ENCODE assay signal across 12 cellular contexts in the genomic region with DNA sequence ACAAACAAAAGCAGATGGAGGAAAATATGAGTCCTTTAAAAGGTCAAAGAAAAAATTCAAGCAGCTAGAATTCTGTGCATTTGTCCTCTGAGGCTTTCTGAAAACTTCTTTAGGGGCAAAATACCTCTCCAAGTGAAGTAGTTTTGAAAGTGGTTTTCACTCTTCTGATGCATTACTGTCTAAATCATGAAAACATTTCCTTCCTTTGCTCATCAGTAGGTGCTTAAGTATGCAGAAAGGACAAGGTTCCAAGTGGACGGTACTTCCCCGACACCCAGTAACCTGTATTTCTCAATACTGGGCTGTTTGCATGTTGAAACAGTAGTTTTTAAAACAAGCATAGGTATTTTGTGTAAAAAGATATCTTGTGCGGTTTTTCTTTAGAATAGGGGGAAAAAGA.
DNase-seq lines count a peak whose midpoint lies in the region; ATAC-seq and TF ChIP-seq lines count a peak whose summit lies in the region.
"Had no signal": no experiment of that assay in that cellular context is flagged by ENCODE, and none has a peak within 500 bp of the region (broad histone marks: within the 10 kb centered on the region; RNA-seq: fewer than 3 reads in every experiment).

No MANE protein-coding gene starts in this region.

- no peaks in the 10 kb centered on the region for H3K36me3 Mint-ChIP-seq in activated CD4-positive, alpha-beta T cell treated with anti-CD3 and anti-CD28 coated beads, Interleukin-2, amount 10 ng/mL, durations not matched to agents 24 days and 14 days (ENCODE audit: low read depth)
- peaks cover 3% of the 10 kb centered on the region for H3K36me3 Mint-ChIP-seq in mesothelial cell of epicardium

- no peak for DNase-seq in activated CD4-positive, alpha-beta T cell treated with anti-CD3 and anti-CD28 coated beads, Interleukin-2, amount 10 ng/mL, durations not matched to agents 24 days and 14 days
- DNase-seq in activated CD4-positive, alpha-beta T cell treated with anti-CD3 and anti-CD28 coated beads, Interleukin-2, amount 50 U/mL, for 1 hour: no peak
- DNase-seq in neuronal stem cell (ENCODE audit: low spot score) (no peak), left ventricle myocardium inferior (no peak), mesothelial cell of epicardium (ENCODE audit: low spot score in 2 of 2, unreplicated experiment in 2 of 2) (no peak)
- no peak for DNase-seq in stimulated activated CD4-positive, alpha-beta T cell treated with anti-CD3 and anti-CD28 coated beads, Interleukin-4, amount 100 ng/mL, for 1 hour
- DNase-seq: activated CD4-positive, alpha-beta T cell treated with anti-CD3 and anti-CD28 coated beads, Interleukin-2, amount 50 U/mL, for 48 hours; SHP77 treated with DMSO at 0.1 percent for 48 hours had no signal

- peaks cover 4% of the 10 kb centered on the region for H3K4me1 Mint-ChIP-seq in activated CD4-positive, alpha-beta T cell treated with anti-CD3 and anti-CD28 coated beads, Interleukin-2, amount 10 ng/mL, durations not matched to agents 24 days and 14 days
- peaks cover 7% of the 10 kb centered on the region for H3K4me1 Mint-ChIP-seq in mesothelial cell of epicardium

- H3K27ac ChIP-seq in neuronal stem cell (replicated peaks; ENCODE audit: low read length) (no peak overlapping the region), left ventricle myocardium inferior (replicated peaks) (no peak overlapping the region)
- H3K27ac ChIP-seq: skin epidermis had no signal

- H2AK5ac ChIP-seq in neuronal stem cell (ENCODE audit: low read depth, low read length): no peak overlapping the region

- H3K4me3 Mint-ChIP-seq in activated CD4-positive, alpha-beta T cell treated with anti-CD3 and anti-CD28 coated beads, Interleukin-2, amount 10 ng/mL, durations not matched to agents 24 days and 14 days: no peak overlapping the region
- no peak overlapping the region for H3K4me3 Mint-ChIP-seq in mesothelial cell of epicardium
- H3K4me3 Mint-ChIP-seq: stimulated activated naive CD8-positive, alpha-beta T cell treated with anti-CD3 and anti-CD28 coated beads, Interleukin-15, Interleukin-2, amounts not matched to agents 100 ng/mL and 50 ng/mL, for 24 hours had no signal

- peak; percentile 48 for ATAC-seq in GM21723 (IDR thresholded peaks at IDR 0.05; ENCODE audit: unreplicated experiment)
- peak; percentile 36 for ATAC-seq in HG03378 (IDR thresholded peaks at IDR 0.05; ENCODE audit: unreplicated experiment)

- no peak for TF ChIP-seq CTCF in left ventricle myocardium inferior (IDR thresholded peaks at IDR 0.05; ENCODE audit: borderline replicate concordance)
- no peak for TF ChIP-seq CTCF in mesothelial cell of epicardium (IDR thresholded peaks at IDR 0.05; ENCODE audit: unreplicated experiment)

- intact Hi-C loops in activated CD4-positive, alpha-beta T cell treated with anti-CD3 and anti-CD28 coated beads, Interleukin-2, amount 10 ng/mL, durations not matched to agents 24 days and 14 days (cut with micrococcal nuclease): loop anchor here (5.0 kb wide), 1 partner anchor 290 kb away; no protein-coding TSS in a partner anchor
- intact Hi-C loops in left ventricle myocardium inferior (cut with micrococcal nuclease): no loop called here

- H3K27ac Mint-ChIP-seq in activated CD4-positive, alpha-beta T cell treated with anti-CD3 and anti-CD28 coated beads, Interleukin-2, amount 10 ng/mL, durations not matched to agents 24 days and 14 days: peak overlapping the region; percentile 45
- H3K27ac Mint-ChIP-seq in mesothelial cell of epicardium: no peak overlapping the region
- H3K27ac Mint-ChIP-seq: stimulated activated naive CD8-positive, alpha-beta T cell treated with anti-CD3 and anti-CD28 coated beads, Interleukin-15, Interleukin-2, amounts not matched to agents 100 ng/mL and 50 ng/mL, for 24 hours had no signal

- H3K9me3 ChIP-seq in neuronal stem cell (replicated peaks in 1 of 2; ENCODE audit: control insufficient read depth in 2 of 2, insufficient read depth in 1 of 2, low read depth in 1 of 2, low read length in 2 of 2): no peaks in the 10 kb centered on the region
- H3K9me3 ChIP-seq in left ventricle myocardium inferior (replicated peaks): no peaks in the 10 kb centered on the region

- H2BK15ac ChIP-seq in neuronal stem cell (ENCODE audit: low read length): no peak overlapping the region

- H3K14ac ChIP-seq in neuronal stem cell (ENCODE audit: low read length): no peak overlapping the region

- H3K4me3 ChIP-seq in neuronal stem cell (ENCODE audit: low read length in 2 of 2) (no peak overlapping the region), left ventricle myocardium inferior (no peak overlapping the region)
- H3K4me3 ChIP-seq: skin epidermis had no signal

- no peak overlapping the region for H2BK5ac ChIP-seq in neuronal stem cell (ENCODE audit: low read length)

- no peak overlapping the region for H2BK120ac ChIP-seq in neuronal stem cell (ENCODE audit: low read depth, low read length)

- no peaks in the 10 kb centered on the region for H3K79me1 ChIP-seq in neuronal stem cell (ENCODE audit: low read depth, low read length)

- H3K27me3 ChIP-seq in neuronal stem cell (ENCODE audit: control insufficient read depth in 3 of 3, insufficient read depth in 3 of 3, low read depth in 1 of 3, low read length in 3 of 3): no peaks in the 10 kb centered on the region
- no peaks in the 10 kb centered on the region for H3K27me3 ChIP-seq in left ventricle myocardium inferior (ENCODE audit: low read depth)

- no peak overlapping the region for H3K18ac ChIP-seq in neuronal stem cell (ENCODE audit: low read length)

- no CpG with 5 or more reads among the region's 3 CpGs for WGBS in neuronal stem cell (ENCODE audit: extremely low coverage in 2 of 2, insufficient read length in 2 of 2, insufficient replicate concordance in 1 of 2), 2 donors

- H3K4ac ChIP-seq in neuronal stem cell (ENCODE audit: low read length): no peak overlapping the region

- H3K36me3 ChIP-seq in neuronal stem cell (replicated peaks in 1 of 2; ENCODE audit: control insufficient read depth in 2 of 2, insufficient read depth in 2 of 2, low read length in 2 of 2) (no peaks in the 10 kb centered on the region), left ventricle myocardium inferior (no peaks in the 10 kb centered on the region)

- H2AFZ ChIP-seq in neuronal stem cell (ENCODE audit: low read length): peak overlapping the region; percentile 10

- H4K91ac ChIP-seq in neuronal stem cell (ENCODE audit: low read depth, low read length, poor library complexity): no peak overlapping the region

- H3K4me1 ChIP-seq in neuronal stem cell (ENCODE audit: control insufficient read depth in 2 of 2, insufficient read depth in 1 of 2, low read depth in 1 of 2, low read length in 2 of 2) (peaks cover 0 to 3% of the 10 kb centered on the region in 2 donors), left ventricle myocardium inferior (no peaks in the 10 kb centered on the region)

- H2BK12ac ChIP-seq in neuronal stem cell (ENCODE audit: low read length): no peak overlapping the region

- H3K9me3 Mint-ChIP-seq in activated CD4-positive, alpha-beta T cell treated with anti-CD3 and anti-CD28 coated beads, Interleukin-2, amount 10 ng/mL, durations not matched to agents 24 days and 14 days: peaks cover 7% of the 10 kb centered on the region
- peaks cover 7% of the 10 kb centered on the region for H3K9me3 Mint-ChIP-seq in mesothelial cell of epicardium
- H3K9me3 Mint-ChIP-seq: stimulated activated naive CD8-positive, alpha-beta T cell treated with anti-CD3 and anti-CD28 coated beads, Interleukin-15, Interleukin-2, amounts not matched to agents 100 ng/mL and 50 ng/mL, for 24 hours had no signal

- H3K4me2 ChIP-seq in neuronal stem cell (ENCODE audit: insufficient read depth, low read length, poor library complexity, severe bottlenecking): no peak overlapping the region

- no peak overlapping the region for H3K23ac ChIP-seq in neuronal stem cell (ENCODE audit: low read depth, low read length, poor library complexity)

- H3K27me3 Mint-ChIP-seq in activated CD4-positive, alpha-beta T cell treated with anti-CD3 and anti-CD28 coated beads, Interleukin-2, amount 10 ng/mL, durations not matched to agents 24 days and 14 days: no peaks in the 10 kb centered on the region
- no peaks in the 10 kb centered on the region for H3K27me3 Mint-ChIP-seq in mesothelial cell of epicardium (ENCODE audit: low read depth)
- H3K27me3 Mint-ChIP-seq: stimulated activated naive CD8-positive, alpha-beta T cell treated with anti-CD3 and anti-CD28 coated beads, Interleukin-15, Interleukin-2, amounts not matched to agents 100 ng/mL and 50 ng/mL, for 24 hours had no signal

- H3K9ac ChIP-seq in neuronal stem cell (ENCODE audit: low read depth, low read length, poor library complexity): no peak overlapping the region

- no peak overlapping the region for H4K8ac ChIP-seq in neuronal stem cell (ENCODE audit: low read depth, low read length)
